ENCODE assay signal across 8 cellular contexts in the genomic region with DNA sequence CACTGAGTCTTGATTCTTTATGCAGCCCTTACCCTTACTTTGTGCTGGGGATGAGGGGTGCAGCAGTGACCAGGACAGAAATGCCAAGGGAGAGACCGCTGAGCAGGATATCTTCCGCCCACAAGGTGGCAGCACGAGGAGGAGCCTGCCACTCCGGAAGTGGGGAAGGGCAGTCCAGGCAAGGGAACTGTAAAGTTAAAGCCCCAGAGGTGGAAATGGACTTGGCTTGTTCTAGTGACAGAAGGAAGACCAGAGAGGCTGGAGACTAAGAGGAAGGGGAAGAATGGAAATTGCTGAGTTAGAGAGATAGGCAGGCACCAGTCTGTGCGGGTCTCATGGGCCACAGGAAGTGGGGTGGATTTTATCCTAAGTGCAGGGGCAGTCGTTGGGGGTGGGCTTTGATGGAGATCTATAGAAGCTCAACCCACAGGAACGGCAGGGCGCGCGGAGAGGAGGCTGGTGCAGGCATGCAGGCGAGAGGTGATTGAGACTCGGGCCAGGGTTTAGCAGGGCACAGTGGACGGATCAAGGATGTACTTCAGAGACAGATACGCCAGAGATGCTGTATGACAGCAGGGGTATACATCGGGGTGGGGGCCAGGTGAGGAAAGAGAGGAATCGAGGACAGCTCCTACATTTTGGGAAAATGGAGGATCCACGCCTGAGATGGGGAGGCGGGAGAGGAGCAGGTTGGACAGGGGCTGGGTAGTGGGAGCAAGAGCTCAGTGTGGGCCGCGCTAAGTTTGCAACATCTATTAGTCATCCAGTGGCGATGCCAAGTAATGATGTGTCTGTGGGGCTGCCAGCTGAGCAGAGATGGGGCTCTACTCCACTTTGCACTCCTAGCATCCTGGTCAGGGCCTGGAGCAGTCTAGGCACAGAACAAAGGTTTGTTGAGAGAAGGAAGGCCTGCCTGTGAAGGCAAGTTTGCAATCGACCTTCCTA. TPM values are rescaled to one million over a fixed set of nuclear protein-coding genes. Genes with fewer than 3 reads are reported as not detected.
DNase-seq lines count a peak whose midpoint lies in the region; ATAC-seq and TF ChIP-seq lines count a peak whose summit lies in the region.

No MANE protein-coding gene starts in this region.

- CTCF ChIA-PET in PC-9 (lab: Charles Lee) = interaction anchor here (0.6 to 2.2 kb wide), 7 partner anchors 9 to 435 kb away, joined by 3 to 18 read pairs (median 8); no protein-coding TSS in a partner anchor

- WGBS in esophagus squamous epithelium, 2 donors = 22 to 28% methylated on average over 20 to 21 of the region's 22 CpGs
- 49% methylated on average over 22 of the region's 22 CpGs for WGBS in thymus

- H3K4me3 ChIP-seq in PC-9 (no peak overlapping the region), esophagus squamous epithelium (peak overlapping the region in 1 of 4 donors; percentile 34), thymus (ENCODE audit: low read length) (no peak overlapping the region)

- peaks cover 0 to 3% of the 10 kb centered on the region in 2 donors for H3K27me3 Mint-ChIP-seq in natural killer cell (ENCODE audit: low read depth in 2 of 2)

- no TSS peak for BruUV-seq in PC-9 (replicated peaks; lab: Mats Ljungman, UMichigan)

- H3K4me1 Mint-ChIP-seq in natural killer cell = peaks cover 32 to 48% of the 10 kb centered on the region in 2 donors

- peak; percentile 37 to 65 (median 46) for ATAC-seq in natural killer cell
- ATAC-seq in HG02623 (IDR thresholded peaks at IDR 0.05; ENCODE audit: unreplicated experiment) = no peak

- H3K4me2 ChIP-seq in PC-9 = peak overlapping the region; percentile 29

- H4K20me1 ChIP-seq in PC-9 (ENCODE audit: insufficient read depth) = peaks cover 5% of the 10 kb centered on the region

- peaks cover 16% of the 10 kb centered on the region for H3K79me2 ChIP-seq in PC-9 (ENCODE audit: low read depth)

- peak; percentile 85 for DNase-seq in EL
- DNase-seq in KG1 (lab: John Stamatoyannopoulos, UW) = peak; percentile 71
- peak; percentile 64 to 83 for DNase-seq in PC-9
- peak; percentile 85 for DNase-seq in activated T-cell treated with anti-CD3 and anti-CD28 coated beads, Interleukin-2, amount 50 U/mL, for 48 hours
- no peak for DNase-seq in esophagus squamous epithelium (lab: John Stamatoyannopoulos, UW)
- peak; percentile 67 for DNase-seq in natural killer cell

- intact Hi-C loops in PC-9 (cut with micrococcal nuclease; ENCODE audit: unreplicated experiment) = loop anchor here (1.0 to 5.0 kb wide), 5 partner anchors 24 to 206 kb away; partner anchors contain the start of gene RHOD
- intact Hi-C loops in esophagus squamous epithelium (cut with DNase I) = no loop called here
- intact Hi-C loops in natural killer cell (cut with micrococcal nuclease) = loop anchor here (1.0 kb wide), 2 partner anchors 54 to 119 kb away; no protein-coding TSS in a partner anchor

- H3K27ac Mint-ChIP-seq in natural killer cell = peak overlapping the region; percentile 37 to 83

- TF ChIP-seq POLR2A in esophagus squamous epithelium (IDR thresholded peaks at IDR 0.05) = no peak

- H3F3A ChIP-seq in PC-9 (ENCODE audit: insufficient read depth, low read depth) = peaks cover 51% of the 10 kb centered on the region

- H3K9me2 ChIP-seq in PC-9 (ENCODE audit: insufficient read depth) = no peaks in the 10 kb centered on the region

- H3K27ac ChIP-seq in PC-9 (no peak overlapping the region), esophagus squamous epithelium (peak overlapping the region; percentile 81 to 97 (median 89)), thymus (ENCODE audit: low read depth) (peak overlapping the region; percentile 31)

- H3K4me3 Mint-ChIP-seq in natural killer cell = peak overlapping the region; percentile 79

- no peaks in the 10 kb centered on the region for H3K9me3 Mint-ChIP-seq in natural killer cell

- POLR2A ChIA-PET in PC-9 (lab: Charles Lee; ENCODE audit: unreplicated experiment) = interaction anchor here (0.6 kb wide), 3 partner anchors 23 to 40 kb away, joined by 3 read pairs; partner anchors contain the start of gene SSH3

- H3K27me3 ChIP-seq in PC-9 (ENCODE audit: insufficient read depth, low read depth) = no peaks in the 10 kb centered on the region
- no peaks in the 10 kb centered on the region for H3K27me3 ChIP-seq in esophagus squamous epithelium
- H3K27me3 ChIP-seq in thymus (ENCODE audit: control insufficient read depth, insufficient read depth) = no peaks in the 10 kb centered on the region

- H3K36me3 ChIP-seq in PC-9 (ENCODE audit: low read depth) = no peaks in the 10 kb centered on the region
- peaks cover 0 to 3% (median 0%) of the 10 kb centered on the region in 3 donors for H3K36me3 ChIP-seq in esophagus squamous epithelium
- peaks cover 4% of the 10 kb centered on the region for H3K36me3 ChIP-seq in thymus (ENCODE audit: control insufficient read depth, insufficient read depth)

- H3K36me3 Mint-ChIP-seq in natural killer cell = no peaks in the 10 kb centered on the region

- H2AFZ ChIP-seq in PC-9 = 0 out of 2 replicates have a peak overlapping the region, but pooled peaks have one; percentile 13

- H3K9me3 ChIP-seq in PC-9 (ENCODE audit: insufficient read depth, low read depth) (no peaks in the 10 kb centered on the region), esophagus squamous epithelium (no peaks in the 10 kb centered on the region), thymus (ENCODE audit: control insufficient read depth) (no peaks in the 10 kb centered on the region)

- H3K4me1 ChIP-seq in PC-9 (replicated peaks; ENCODE audit: insufficient read depth) (peaks cover 30% of the 10 kb centered on the region), esophagus squamous epithelium (peaks cover 49 to 76% (median 60%) of the 10 kb centered on the region in 3 donors), thymus (ENCODE audit: control insufficient read depth, insufficient read depth, low read length) (peaks cover 13% of the 10 kb centered on the region)

- peak; percentile 93 for TF ChIP-seq CTCF in PC-9 (conservative IDR thresholded peaks at IDR 0.05)
- TF ChIP-seq CTCF in esophagus squamous epithelium (IDR thresholded peaks at IDR 0.05) = peak; percentile 75 to 92 (median 89)
- TF ChIP-seq CTCF in natural killer cell (IDR thresholded peaks at IDR 0.05) = peak; percentile 73

RNA-seq across cellular contexts. Expression of gene GRK2, which starts 3.3 kb away (rescaled TPM):
- total RNA-seq in PC-9 (2021) (76.7 and 102 TPM in 2 replicates), esophagus squamous epithelium (10 to 100 TPM; 54.1 to 93.2 (median 68.5) TPM), natural killer cell (100 to 1,000 TPM; 390 to 482 (median 441) TPM)
- 158 TPM for polyA plus RNA-seq in thymus

RNA-seq across cellular contexts. Expression of gene ANKRD13D, which starts 26.1 kb away (rescaled TPM):
- total RNA-seq in PC-9 (2021) (79.6 and 93.2 TPM in 2 replicates), esophagus squamous epithelium (10 to 100 TPM; 27.4 to 50.6 (median 41.6) TPM), natural killer cell (100 to 1,000 TPM; 212 to 316 (median 231) TPM)
- 99.1 TPM for polyA plus RNA-seq in thymus

RNA-seq across cellular contexts. Expression of gene SSH3, which starts 40.3 kb away (rescaled TPM):
- total RNA-seq in PC-9 (2021) = 97.8 and 124 TPM in 2 replicates
- total RNA-seq in esophagus squamous epithelium = 10 to 100 TPM; 51.4 to 78.4 (median 64.8) TPM
- 10 to 100 TPM; 34.3 to 42.7 (median 38.1) TPM for total RNA-seq in natural killer cell
- 11.8 TPM for polyA plus RNA-seq in thymus
